12 cellular contexts compared by ENCODE assay signal in genomic region chr3:101690972-101691371, GRCh38. TPM values are rescaled to one million over a fixed set of nuclear protein-coding genes. Genes with fewer than 3 reads are reported as not detected.
DNase-seq lines count a peak whose midpoint lies in the region; ATAC-seq and TF ChIP-seq lines count a peak whose summit lies in the region.
"Had no signal": no experiment of that assay in that cellular context is flagged by ENCODE, and none has a peak within 500 bp of the region (broad histone marks: within the 10 kb centered on the region; RNA-seq: fewer than 3 reads in every experiment).

No MANE protein-coding gene starts in this region.

- peak overlapping the region; percentile 43 for H3K27ac Mint-ChIP-seq in endothelial cell (ENCODE audit: unreplicated experiment)

- no peak overlapping the region for H3K27ac ChIP-seq in dorsolateral prefrontal cortex

- no peak overlapping the region for H3K4me3 ChIP-seq in GM12865 (ENCODE audit: low read depth, low read length)
- H3K4me3 ChIP-seq in dorsolateral prefrontal cortex, result no peak overlapping the region
- H3K4me3 ChIP-seq: MG63 had no signal

- no peak overlapping the region for H3K4me3 Mint-ChIP-seq in endothelial cell (ENCODE audit: unreplicated experiment)
- H3K4me3 Mint-ChIP-seq: CD8-positive, alpha-beta memory T cell; immature natural killer cell had no signal

- no peaks in the 10 kb centered on the region for H3K27me3 ChIP-seq in dorsolateral prefrontal cortex
- H3K27me3 ChIP-seq: MG63 had no signal

- intact Hi-C loops in dorsolateral prefrontal cortex (cut with DNase I), result loop anchor here (5.0 to 10.0 kb wide), 2 partner anchors 86 to 534 kb away; partner anchors contain the start of gene NXPE3 (in 1 of the 2)

- TF ChIP-seq CTCF in GM12865 (IDR thresholded peaks at IDR 0.05; ENCODE audit: insufficient read depth, low read depth, low read length, missing control alignments), result no peak
- no peak for TF ChIP-seq CTCF in endothelial cell (IDR thresholded peaks at IDR 0.05; ENCODE audit: unreplicated experiment)
- no peak for TF ChIP-seq CTCF in dorsolateral prefrontal cortex (IDR thresholded peaks at IDR 0.05 in 54 of 56, conservative IDR thresholded peaks at IDR 0.05 in 2 of 56; ENCODE audit: low read depth in 1 of 56, partially characterized antibody in 56 of 56)

- H3K9me3 Mint-ChIP-seq in endothelial cell (ENCODE audit: unreplicated experiment), result no peaks in the 10 kb centered on the region
- H3K9me3 Mint-ChIP-seq: CD8-positive, alpha-beta memory T cell; immature natural killer cell had no signal

- ATAC-seq in GM19463 (IDR thresholded peaks at IDR 0.05; ENCODE audit: unreplicated experiment) (peak; percentile 54), HG03378 (IDR thresholded peaks at IDR 0.05; ENCODE audit: unreplicated experiment) (peak; percentile 53)

- no peaks in the 10 kb centered on the region for H3K36me3 Mint-ChIP-seq in endothelial cell (ENCODE audit: low read depth, unreplicated experiment)
- H3K36me3 Mint-ChIP-seq: immature natural killer cell had no signal

- DNase-seq in GM12865 (ENCODE audit: low read depth) (peak; percentile 35), endothelial cell (ENCODE audit: low spot score) (no peak), dorsolateral prefrontal cortex (no peak), HuH-7.5 (ENCODE audit: low spot score) (no peak), NCI-H510A treated with DMSO at 0.1 percent for 48 hours (lab: John Stamatoyannopoulos, UW) (no peak), midbrain (lab: John Stamatoyannopoulos, UW) (no peak)
- DNase-seq: CD8-positive, alpha-beta memory T cell; immature natural killer cell; MG63; NK-92 treated with Interleukin-12 subunit alpha and Interleukin-12 subunit beta, amount 100 ng/mL, for 24 hours had no signal

- peaks cover 13% of the 10 kb centered on the region for H3K4me1 Mint-ChIP-seq in endothelial cell (ENCODE audit: unreplicated experiment)

- H3K27me3 Mint-ChIP-seq in endothelial cell (ENCODE audit: unreplicated experiment), result peaks cover 5% of the 10 kb centered on the region
- H3K27me3 Mint-ChIP-seq: CD8-positive, alpha-beta memory T cell had no signal

RNA-seq across cellular contexts. Expression of gene RPL24, which starts 4.5 kb away (rescaled TPM):
- total RNA-seq in endothelial cell (ENCODE audit: unreplicated experiment) (1,216 TPM), dorsolateral prefrontal cortex (100 to 1,000 TPM; 322 to 575 (median 443) TPM)

RNA-seq across cellular contexts. Expression of gene ZBTB11, which starts 14.0 kb away (rescaled TPM):
- total RNA-seq in endothelial cell (ENCODE audit: unreplicated experiment) (13.0 TPM), dorsolateral prefrontal cortex (10 to 100 TPM; 19.8 to 44.1 (median 29.6) TPM)

RNA-seq across cellular contexts. Expression of gene CEP97, which starts 33.4 kb away (rescaled TPM):
- 7.2 TPM for total RNA-seq in endothelial cell (ENCODE audit: unreplicated experiment)
- total RNA-seq in dorsolateral prefrontal cortex, result 10 to 100 TPM; 19.1 to 55.5 (median 35.0) TPM
